1 cellular context compared by ENCODE assay signal in the genomic region with DNA sequence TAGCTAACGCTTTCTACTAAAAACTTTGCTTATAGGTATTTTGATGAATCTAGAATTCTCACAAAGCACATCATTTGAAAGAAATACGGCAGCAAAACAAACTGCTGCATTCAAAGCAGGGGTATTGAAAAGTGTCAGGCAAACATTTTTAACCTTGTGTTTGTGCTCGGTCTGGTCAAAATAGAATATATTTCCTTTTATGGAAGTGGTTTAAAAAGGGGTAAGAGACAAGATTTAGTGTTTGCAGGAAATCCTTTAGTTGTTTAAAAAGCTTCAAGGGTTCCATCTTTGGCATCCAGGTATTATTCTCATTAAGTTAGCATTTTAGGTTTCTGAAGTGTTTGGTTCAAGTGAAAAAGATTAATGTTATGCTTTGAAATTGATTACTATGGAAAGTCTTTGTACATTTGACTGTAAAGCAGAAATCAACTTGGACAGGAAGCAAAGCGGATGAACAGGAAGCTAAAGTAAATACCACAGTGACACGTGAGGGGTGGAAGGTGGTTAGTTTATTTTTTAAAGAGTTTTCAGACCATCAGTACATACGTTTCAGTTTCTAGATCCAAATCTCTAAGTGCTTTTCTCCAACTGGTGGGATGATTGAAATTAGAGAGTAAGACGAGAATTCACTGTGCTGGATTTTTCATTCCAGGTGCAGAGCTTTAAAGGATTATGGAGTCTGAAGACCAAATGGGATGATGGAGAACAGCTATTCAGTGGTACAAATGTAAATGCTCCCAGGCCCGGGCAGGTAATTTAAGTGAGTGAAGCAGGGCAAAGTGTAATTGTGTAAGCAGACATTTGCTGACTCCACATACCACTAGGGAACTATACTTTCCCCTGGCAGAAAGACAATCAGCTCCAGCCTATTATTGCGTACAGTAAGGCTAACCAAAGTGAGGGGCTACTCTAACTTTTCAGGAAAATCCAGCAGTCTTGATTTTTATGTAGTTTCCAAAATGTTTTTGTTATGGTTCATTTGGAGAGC.
TF ChIP-seq lines count a peak whose summit lies in the region.

No MANE protein-coding gene starts in this region.

TF ChIP-seq in IMR-90, 13 proteins besides CTCF, POLR2A, EP300 and RAD21 (continued from another document):
- TF ChIP-seq, protein P1, sequence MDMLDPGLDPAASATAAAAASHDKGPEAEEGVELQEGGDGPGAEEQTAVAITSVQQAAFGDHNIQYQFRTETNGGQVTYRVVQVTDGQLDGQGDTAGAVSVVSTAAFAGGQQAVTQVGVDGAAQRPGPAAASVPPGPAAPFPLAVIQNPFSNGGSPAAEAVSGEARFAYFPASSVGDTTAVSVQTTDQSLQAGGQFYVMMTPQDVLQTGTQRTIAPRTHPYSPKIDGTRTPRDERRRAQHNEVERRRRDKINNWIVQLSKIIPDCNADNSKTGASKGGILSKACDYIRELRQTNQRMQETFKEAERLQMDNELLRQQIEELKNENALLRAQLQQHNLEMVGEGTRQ (IDR thresholded peaks at IDR 0.05; ENCODE audit: low read depth, low read length), result no peak
- no peak for TF ChIP-seq FOS (IDR thresholded peaks at IDR 0.05; ENCODE audit: low read depth, low read length)
- TF ChIP-seq CEBPB (IDR thresholded peaks at IDR 0.05; ENCODE audit: low read depth, low read length), result no peak
